Comparison of ENCODE assay signal across 1 cellular context in genomic region chr11:85685820-85686459, GRCh38.
TF ChIP-seq lines count a peak whose summit lies in the region.

TSS of gene CCDC89 (minus strand) at chr11:85686195. CDS start at chr11:85686130, 65 bp downstream.

TF ChIP-seq in GM23338, 12 proteins besides CTCF, POLR2A, EP300 and RAD21 (continued from another document):
- TF ChIP-seq, protein P1, sequence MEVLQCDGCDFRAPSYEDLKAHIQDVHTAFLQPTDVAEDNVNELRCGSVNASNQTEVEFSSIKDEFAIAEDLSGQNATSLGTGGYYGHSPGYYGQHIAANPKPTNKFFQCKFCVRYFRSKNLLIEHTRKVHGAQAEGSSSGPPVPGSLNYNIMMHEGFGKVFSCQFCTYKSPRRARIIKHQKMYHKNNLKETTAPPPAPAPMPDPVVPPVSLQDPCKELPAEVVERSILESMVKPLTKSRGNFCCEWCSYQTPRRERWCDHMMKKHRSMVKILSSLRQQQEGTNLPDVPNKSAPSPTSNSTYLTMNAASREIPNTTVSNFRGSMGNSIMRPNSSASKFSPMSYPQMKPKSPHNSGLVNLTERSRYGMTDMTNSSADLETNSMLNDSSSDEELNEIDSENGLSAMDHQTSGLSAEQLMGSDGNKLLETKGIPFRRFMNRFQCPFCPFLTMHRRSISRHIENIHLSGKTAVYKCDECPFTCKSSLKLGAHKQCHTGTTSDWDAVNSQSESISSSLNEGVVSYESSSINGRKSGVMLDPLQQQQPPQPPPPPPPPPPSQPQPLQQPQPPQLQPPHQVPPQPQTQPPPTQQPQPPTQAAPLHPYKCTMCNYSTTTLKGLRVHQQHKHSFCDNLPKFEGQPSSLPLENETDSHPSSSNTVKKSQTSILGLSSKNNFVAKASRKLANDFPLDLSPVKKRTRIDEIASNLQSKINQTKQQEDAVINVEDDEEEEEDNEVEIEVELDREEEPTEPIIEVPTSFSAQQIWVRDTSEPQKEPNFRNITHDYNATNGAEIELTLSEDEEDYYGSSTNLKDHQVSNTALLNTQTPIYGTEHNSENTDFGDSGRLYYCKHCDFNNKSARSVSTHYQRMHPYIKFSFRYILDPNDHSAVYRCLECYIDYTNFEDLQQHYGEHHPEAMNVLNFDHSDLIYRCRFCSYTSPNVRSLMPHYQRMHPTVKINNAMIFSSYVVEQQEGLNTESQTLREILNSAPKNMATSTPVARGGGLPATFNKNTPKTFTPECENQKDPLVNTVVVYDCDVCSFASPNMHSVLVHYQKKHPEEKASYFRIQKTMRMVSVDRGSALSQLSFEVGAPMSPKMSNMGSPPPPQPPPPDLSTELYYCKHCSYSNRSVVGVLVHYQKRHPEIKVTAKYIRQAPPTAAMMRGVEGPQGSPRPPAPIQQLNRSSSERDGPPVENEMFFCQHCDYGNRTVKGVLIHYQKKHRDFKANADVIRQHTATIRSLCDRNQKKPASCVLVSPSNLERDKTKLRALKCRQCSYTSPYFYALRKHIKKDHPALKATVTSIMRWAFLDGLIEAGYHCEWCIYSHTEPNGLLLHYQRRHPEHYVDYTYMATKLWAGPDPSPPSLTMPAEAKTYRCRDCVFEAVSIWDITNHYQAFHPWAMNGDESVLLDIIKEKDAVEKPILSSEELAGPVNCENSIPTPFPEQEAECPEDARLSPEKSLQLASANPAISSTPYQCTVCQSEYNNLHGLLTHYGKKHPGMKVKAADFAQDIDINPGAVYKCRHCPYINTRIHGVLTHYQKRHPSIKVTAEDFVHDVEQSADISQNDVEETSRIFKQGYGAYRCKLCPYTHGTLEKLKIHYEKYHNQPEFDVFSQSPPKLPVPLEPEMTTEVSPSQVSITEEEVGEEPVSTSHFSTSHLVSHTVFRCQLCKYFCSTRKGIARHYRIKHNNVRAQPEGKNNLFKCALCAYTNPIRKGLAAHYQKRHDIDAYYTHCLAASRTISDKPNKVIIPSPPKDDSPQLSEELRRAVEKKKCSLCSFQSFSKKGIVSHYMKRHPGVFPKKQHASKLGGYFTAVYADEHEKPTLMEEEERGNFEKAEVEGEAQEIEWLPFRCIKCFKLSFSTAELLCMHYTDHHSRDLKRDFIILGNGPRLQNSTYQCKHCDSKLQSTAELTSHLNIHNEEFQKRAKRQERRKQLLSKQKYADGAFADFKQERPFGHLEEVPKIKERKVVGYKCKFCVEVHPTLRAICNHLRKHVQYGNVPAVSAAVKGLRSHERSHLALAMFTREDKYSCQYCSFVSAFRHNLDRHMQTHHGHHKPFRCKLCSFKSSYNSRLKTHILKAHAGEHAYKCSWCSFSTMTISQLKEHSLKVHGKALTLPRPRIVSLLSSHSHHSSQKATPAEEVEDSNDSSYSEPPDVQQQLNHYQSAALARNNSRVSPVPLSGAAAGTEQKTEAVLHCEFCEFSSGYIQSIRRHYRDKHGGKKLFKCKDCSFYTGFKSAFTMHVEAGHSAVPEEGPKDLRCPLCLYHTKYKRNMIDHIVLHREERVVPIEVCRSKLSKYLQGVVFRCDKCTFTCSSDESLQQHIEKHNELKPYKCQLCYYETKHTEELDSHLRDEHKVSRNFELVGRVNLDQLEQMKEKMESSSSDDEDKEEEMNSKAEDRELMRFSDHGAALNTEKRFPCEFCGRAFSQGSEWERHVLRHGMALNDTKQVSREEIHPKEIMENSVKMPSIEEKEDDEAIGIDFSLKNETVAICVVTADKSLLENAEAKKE (CRISPR knock-in tag; IDR thresholded peaks at IDR 0.05), result no peak
- TF ChIP-seq JUNB (IDR thresholded peaks at IDR 0.05; ENCODE audit: unreplicated experiment) (no peak), EZH2phosphoT487 (IDR thresholded peaks at IDR 0.05; ENCODE audit: unreplicated experiment) (no peak), STAT1 (IDR thresholded peaks at IDR 0.05; ENCODE audit: unreplicated experiment) (no peak), ZNF331 (CRISPR knock-in tag; IDR thresholded peaks at IDR 0.05; ENCODE audit: low read depth) (no peak)
- TF ChIP-seq, protein P2, sequence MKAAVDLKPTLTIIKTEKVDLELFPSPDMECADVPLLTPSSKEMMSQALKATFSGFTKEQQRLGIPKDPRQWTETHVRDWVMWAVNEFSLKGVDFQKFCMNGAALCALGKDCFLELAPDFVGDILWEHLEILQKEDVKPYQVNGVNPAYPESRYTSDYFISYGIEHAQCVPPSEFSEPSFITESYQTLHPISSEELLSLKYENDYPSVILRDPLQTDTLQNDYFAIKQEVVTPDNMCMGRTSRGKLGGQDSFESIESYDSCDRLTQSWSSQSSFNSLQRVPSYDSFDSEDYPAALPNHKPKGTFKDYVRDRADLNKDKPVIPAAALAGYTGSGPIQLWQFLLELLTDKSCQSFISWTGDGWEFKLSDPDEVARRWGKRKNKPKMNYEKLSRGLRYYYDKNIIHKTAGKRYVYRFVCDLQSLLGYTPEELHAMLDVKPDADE (IDR thresholded peaks at IDR 0.05), result no peak
